Comparison of ENCODE assay signal across 19 cellular contexts in the genomic region with DNA sequence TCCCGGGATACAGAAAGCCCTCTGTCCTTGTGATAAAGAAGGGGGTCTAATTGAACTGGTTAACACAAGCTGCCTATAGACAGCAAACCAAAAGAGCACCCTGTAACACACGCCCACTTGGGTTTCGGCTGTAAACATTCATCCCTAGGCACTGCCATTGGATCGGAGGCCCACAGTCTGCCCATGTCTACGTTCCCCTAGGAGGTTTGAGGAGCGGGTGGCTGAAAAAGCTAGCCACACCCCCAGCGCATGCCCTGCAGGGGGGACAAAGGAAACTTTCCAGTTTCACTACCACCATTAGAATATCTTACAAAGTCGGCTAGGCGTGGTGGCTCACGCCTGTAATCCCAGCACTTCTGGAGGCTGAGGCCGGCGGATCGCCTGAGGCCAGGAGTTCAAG.
A peak's percentile ranks its signal among the peaks of the same experiment; 100 is the strongest.
DNase-seq lines count a peak whose midpoint lies in the region; ATAC-seq and TF ChIP-seq lines count a peak whose summit lies in the region.
"Had no signal": no experiment of that assay in that cellular context is flagged by ENCODE, and none has a peak within 500 bp of the region (broad histone marks: within the 10 kb centered on the region; RNA-seq: fewer than 3 reads in every experiment).

No MANE protein-coding gene starts in this region.

- no peaks in the 10 kb centered on the region for H3K36me3 ChIP-seq in H7 (replicated peaks; ENCODE audit: control insufficient read depth, insufficient read depth, low read length)
- no peaks in the 10 kb centered on the region for H3K36me3 ChIP-seq in iPS-15b (ENCODE audit: control insufficient read depth, insufficient read depth, low read length)
- H3K36me3 ChIP-seq in smooth muscle cell (ENCODE audit: low read depth): no peaks in the 10 kb centered on the region
- H3K36me3 ChIP-seq: BLaER1, HAP-1 had no signal

- DNase-seq in H7: peak; percentile 23
- peak; percentile 25 for DNase-seq in WTC11 (ENCODE audit: low spot score)
- no peak for DNase-seq in smooth muscle cell (lab: John Stamatoyannopoulos, UW; ENCODE audit: unreplicated experiment)
- no peak for DNase-seq in stimulated activated CD4-positive, alpha-beta T cell treated with anti-CD3 and anti-CD28 coated beads, Interleukin-1b, Interleukin-23, amount 100 ng/mL, for 48 hours
- DNase-seq in stimulated activated CD4-positive, alpha-beta T cell treated with anti-CD3 and anti-CD28 coated beads, Interleukin-4, amount 100 ng/mL, for 1 hour: no peak
- no peak for DNase-seq in activated CD4-positive, alpha-beta T cell treated with anti-CD3 and anti-CD28 coated beads for 36 hours
- DNase-seq: CD4-positive, alpha-beta memory T cell; DMS153; NCI-H1092 treated with DMSO at 0.1 percent for 48 hours; NCI-H146; NCI-H2029 treated with DMSO at 0.1 percent for 48 hours; NCI-H2171; NCI-H526; PC-9 had no signal

- H3K9me3 ChIP-seq in iPS-15b (ENCODE audit: control insufficient read depth, insufficient read depth, low read length) (no peaks in the 10 kb centered on the region), smooth muscle cell (replicated peaks; ENCODE audit: low read depth) (no peaks in the 10 kb centered on the region)
- H3K9me3 ChIP-seq: A549, BLaER1, HAP-1 had no signal

- H3K9ac ChIP-seq in iPS-15b (ENCODE audit: low read depth, low read length): no peak overlapping the region
- no peak overlapping the region for H3K9ac ChIP-seq in smooth muscle cell (ENCODE audit: low read depth)
- H3K9ac ChIP-seq: BLaER1 had no signal

- intact Hi-C loops in activated CD4-positive, alpha-beta T cell treated with anti-CD3 and anti-CD28 coated beads for 36 hours (cut with DNase I, micrococcal nuclease): no loop called here

- peak overlapping the region; percentile 39 for H3K4me2 ChIP-seq in smooth muscle cell
- H3K4me2 ChIP-seq: A549, BLaER1, PC-9 had no signal

- POLR2A ChIA-PET in WTC11 (lab: Charles Lee): interaction anchor here (0.6 kb wide), 1 partner anchor 75 kb away, joined by 3 read pairs; no protein-coding TSS in a partner anchor
- POLR2A ChIA-PET in activated CD4-positive, alpha-beta T cell treated with anti-CD3 and anti-CD28 coated beads for 36 hours (lab: Charles Lee): no interaction called here

- H3K27ac ChIP-seq in smooth muscle cell (ENCODE audit: low read depth): no peak overlapping the region
- H3K27ac ChIP-seq: A549, BLaER1, HL-60, PC-9 had no signal

- no peak for TF ChIP-seq CTCF in WTC11 (IDR thresholded peaks at IDR 0.05)
- no peak for TF ChIP-seq CTCF in smooth muscle cell (IDR thresholded peaks at IDR 0.05; ENCODE audit: borderline replicate concordance, insufficient read depth, poor library complexity, severe bottlenecking)

- H3K4me3 ChIP-seq in H7 (ENCODE audit: insufficient read depth, low read depth, low read length) (peak overlapping the region; percentile 57), iPS-15b (ENCODE audit: low read depth, low read length) (peak overlapping the region; percentile 52), smooth muscle cell (no peak overlapping the region)
- H3K4me3 ChIP-seq: A549, BLaER1, HAP-1, PC-9 had no signal

- H3K4me1 ChIP-seq in iPS-15b (ENCODE audit: control insufficient read depth, insufficient read depth, low read length) (no peaks in the 10 kb centered on the region), smooth muscle cell (ENCODE audit: low read depth) (peaks cover 3% of the 10 kb centered on the region)
- H3K4me1 ChIP-seq: A549, BLaER1 had no signal

- no peaks in the 10 kb centered on the region for H3K9me3 Mint-ChIP-seq in WTC11
- peaks cover under 1% of the 10 kb centered on the region for H3K9me3 Mint-ChIP-seq in activated CD4-positive, alpha-beta T cell treated with anti-CD3 and anti-CD28 coated beads for 36 hours (ENCODE audit: low read depth)

- no peaks in the 10 kb centered on the region for H3K79me2 ChIP-seq in smooth muscle cell (ENCODE audit: low read depth)

- H2AFZ ChIP-seq in smooth muscle cell (ENCODE audit: low read depth): peak overlapping the region; percentile 13
- H2AFZ ChIP-seq: PC-9 had no signal

- peak; percentile 78 for ATAC-seq in WTC11
- no peak for ATAC-seq in activated CD4-positive, alpha-beta T cell treated with anti-CD3 and anti-CD28 coated beads for 36 hours
- ATAC-seq: A549 had no signal

- peaks cover 24% of the 10 kb centered on the region for H3K4me1 Mint-ChIP-seq in WTC11
- no peaks in the 10 kb centered on the region for H3K4me1 Mint-ChIP-seq in activated CD4-positive, alpha-beta T cell treated with anti-CD3 and anti-CD28 coated beads for 36 hours
- H3K4me1 Mint-ChIP-seq: CD4-positive, alpha-beta memory T cell had no signal

- no peaks in the 10 kb centered on the region for H3K36me3 Mint-ChIP-seq in WTC11
- H3K36me3 Mint-ChIP-seq in activated CD4-positive, alpha-beta T cell treated with anti-CD3 and anti-CD28 coated beads for 36 hours (ENCODE audit: low read depth): no peaks in the 10 kb centered on the region
- H3K36me3 Mint-ChIP-seq: CD4-positive, alpha-beta memory T cell had no signal

- WGBS in smooth muscle cell (ENCODE audit: low lambda C conversion rate): 74% methylated on average over 13 of the region's 13 CpGs

- H3K27me3 Mint-ChIP-seq in WTC11 (ENCODE audit: low read depth): no peaks in the 10 kb centered on the region
- no peaks in the 10 kb centered on the region for H3K27me3 Mint-ChIP-seq in activated CD4-positive, alpha-beta T cell treated with anti-CD3 and anti-CD28 coated beads for 36 hours
- H3K27me3 Mint-ChIP-seq: CD4-positive, alpha-beta memory T cell had no signal

- H3F3A ChIP-seq in smooth muscle cell (ENCODE audit: low read depth): no peaks in the 10 kb centered on the region

- peak overlapping the region; percentile 54 for H3K4me3 Mint-ChIP-seq in WTC11
- H3K4me3 Mint-ChIP-seq in activated CD4-positive, alpha-beta T cell treated with anti-CD3 and anti-CD28 coated beads for 36 hours: no peak overlapping the region
- H3K4me3 Mint-ChIP-seq: CD4-positive, alpha-beta memory T cell had no signal

- H3K27ac Mint-ChIP-seq in WTC11: peak overlapping the region; percentile 12; the same call in 1 of the 2 replicates
- no peak overlapping the region for H3K27ac Mint-ChIP-seq in activated CD4-positive, alpha-beta T cell treated with anti-CD3 and anti-CD28 coated beads for 36 hours

- CTCF ChIA-PET in WTC11 (lab: Charles Lee): no interaction called here
- CTCF ChIA-PET in activated CD4-positive, alpha-beta T cell treated with anti-CD3 and anti-CD28 coated beads for 36 hours (lab: Charles Lee): interaction anchor here (0.6 kb wide), 1 partner anchor 43 kb away, joined by 3 read pairs; no protein-coding TSS in a partner anchor

- H3K27me3 ChIP-seq in H7 (ENCODE audit: control insufficient read depth, insufficient read depth, low read length) (no peaks in the 10 kb centered on the region), iPS-15b (ENCODE audit: control insufficient read depth, insufficient read depth, low read length) (no peaks in the 10 kb centered on the region), smooth muscle cell (ENCODE audit: low read depth) (peaks cover 26% of the 10 kb centered on the region)
- H3K27me3 ChIP-seq: BLaER1 had no signal

- H4K20me1 ChIP-seq in smooth muscle cell (ENCODE audit: low read depth): no peaks in the 10 kb centered on the region
- H4K20me1 ChIP-seq: BLaER1 had no signal

TF ChIP-seq in WTC11, 78 proteins besides CTCF, POLR2A, EP300 and RAD21:
- no peak for TF ChIP-seq ZNF263 (CRISPR knock-in tag; IDR thresholded peaks at IDR 0.05; ENCODE audit: low read depth)
- TF ChIP-seq GRHL2 (CRISPR knock-in tag; IDR thresholded peaks at IDR 0.05; ENCODE audit: insufficient replicate concordance, severe bottlenecking): no peak
- TF ChIP-seq HMGA2 (CRISPR knock-in tag; IDR thresholded peaks at IDR 0.05): no peak
- no peak for TF ChIP-seq FOXK1 (CRISPR knock-in tag; IDR thresholded peaks at IDR 0.05)
- TF ChIP-seq MLX (CRISPR knock-in tag; IDR thresholded peaks at IDR 0.05): no peak
- no peak for TF ChIP-seq ZBTB21 (CRISPR knock-in tag; IDR thresholded peaks at IDR 0.05; ENCODE audit: borderline replicate concordance)
- TF ChIP-seq ZNF671 (CRISPR knock-in tag; IDR thresholded peaks at IDR 0.05): no peak
- TF ChIP-seq CBFB (CRISPR knock-in tag; IDR thresholded peaks at IDR 0.05; ENCODE audit: low read depth): no peak
- TF ChIP-seq, protein P1, sequence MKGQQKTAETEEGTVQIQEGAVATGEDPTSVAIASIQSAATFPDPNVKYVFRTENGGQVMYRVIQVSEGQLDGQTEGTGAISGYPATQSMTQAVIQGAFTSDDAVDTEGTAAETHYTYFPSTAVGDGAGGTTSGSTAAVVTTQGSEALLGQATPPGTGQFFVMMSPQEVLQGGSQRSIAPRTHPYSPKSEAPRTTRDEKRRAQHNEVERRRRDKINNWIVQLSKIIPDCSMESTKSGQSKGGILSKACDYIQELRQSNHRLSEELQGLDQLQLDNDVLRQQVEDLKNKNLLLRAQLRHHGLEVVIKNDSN (CRISPR knock-in tag; IDR thresholded peaks at IDR 0.05): no peak
- no peak for TF ChIP-seq ZNF232 (CRISPR knock-in tag; IDR thresholded peaks at IDR 0.05)
- TF ChIP-seq USF2 (CRISPR knock-in tag; IDR thresholded peaks at IDR 0.05): no peak
- no peak for TF ChIP-seq NFYB (CRISPR knock-in tag; conservative IDR thresholded peaks at IDR 0.05; ENCODE audit: low read depth)

Comparison
In these comparisons a context has a peak if more than half of its experiments do, and no peak if none do; other contexts are left out.
1. DNase-seq: peak in H7 (single experiment) and WTC11 (single experiment); none in smooth muscle cell (single experiment), stimulated activated CD4-positive, alpha-beta T cell treated with anti-CD3 and anti-CD28 coated beads, Interleukin-1b, Interleukin-23, amount 100 ng/mL, for 48 hours (single experiment), stimulated activated CD4-positive, alpha-beta T cell treated with anti-CD3 and anti-CD28 coated beads, Interleukin-4, amount 100 ng/mL, for 1 hour (single experiment) and activated CD4-positive, alpha-beta T cell treated with anti-CD3 and anti-CD28 coated beads for 36 hours (single experiment).